ENCODE assay signal across 21 cellular contexts in genomic region chr13:31088826-31089420, GRCh38.
DNase-seq lines count a peak whose midpoint lies in the region; FAIRE-seq and TF ChIP-seq lines count a peak whose summit lies in the region.
"Had no signal": no experiment of that assay in that cellular context is flagged by ENCODE, and none has a peak within 500 bp of the region (broad histone marks: within the 10 kb centered on the region; RNA-seq: fewer than 3 reads in every experiment).

No MANE protein-coding gene starts in this region.

- H3K9me2 ChIP-seq in SK-N-SH = no peaks in the 10 kb centered on the region

- no peak for FAIRE-seq in H54 (lab: Jason Lieb, UNC)
- FAIRE-seq: A204.1, GM12892, GM18507 had no signal

- no peaks in the 10 kb centered on the region; the same call in 1 of the 2 replicates for H3K27me3 ChIP-seq in SK-N-SH (ENCODE audit: insufficient read depth)
- H3K27me3 ChIP-seq in osteoblast (ENCODE audit: insufficient read depth, low read length) = peaks cover 43% of the 10 kb centered on the region
- H3K27me3 ChIP-seq: BLaER1 had no signal

- H3K4me3 ChIP-seq in SK-N-SH (ENCODE audit: low read depth in 2 of 2, low read length in 1 of 2) (no peak overlapping the region), osteoblast (ENCODE audit: insufficient read depth, low read length) (no peak overlapping the region)
- H3K4me3 ChIP-seq: BLaER1, GM23338 had no signal

- H4K20me1 ChIP-seq in SK-N-SH (ENCODE audit: insufficient read depth) (no peaks in the 10 kb centered on the region), osteoblast (ENCODE audit: insufficient read depth, low read length) (no peaks in the 10 kb centered on the region)
- H4K20me1 ChIP-seq: BLaER1 had no signal

- no peak overlapping the region for H3K9ac ChIP-seq in SK-N-SH
- H3K9ac ChIP-seq: BLaER1 had no signal

- DNase-seq in SK-N-SH (peak; percentile 48), left kidney (ENCODE audit: low read depth, low spot score) (peak; percentile 6), osteoblast (ENCODE audit: insufficient read length, low spot score, missing footprints) (peak; percentile 18), H54 (ENCODE audit: insufficient read length, low spot score) (no peak), amniotic stem cell (lab: John Stamatoyannopoulos, UW) (no peak)
- no peak for DNase-seq in activated CD4-positive, alpha-beta T cell treated with anti-CD3 and anti-CD28 coated beads, Interleukin-2, amount 50 U/mL, for 48 hours
- DNase-seq: ACHN; AML-193; CD4-positive, alpha-beta memory T cell; DMS153; DMS79; GDM1; H7; HFFc6; IMR-90 had no signal

- H3K9me3 ChIP-seq in SK-N-SH (no peaks in the 10 kb centered on the region), osteoblast (ENCODE audit: low read depth, low read length) (no peaks in the 10 kb centered on the region)
- H3K9me3 ChIP-seq: BLaER1 had no signal

- WGBS in SK-N-SH (ENCODE audit: low lambda C conversion rate) = 77% methylated on average over 8 of the region's 8 CpGs

- H3K4me2 ChIP-seq in SK-N-SH (no peak overlapping the region), osteoblast (ENCODE audit: insufficient read depth, low read length) (no peak overlapping the region)
- H3K4me2 ChIP-seq: BLaER1, GM23338 had no signal

- TF ChIP-seq RAD21 in SK-N-SH (IDR thresholded peaks at IDR 0.05; ENCODE audit: low read length) = no peak

- H2AFZ ChIP-seq in SK-N-SH (ENCODE audit: low read depth) = no peak overlapping the region
- no peak overlapping the region for H2AFZ ChIP-seq in osteoblast (ENCODE audit: low read length)
- H2AFZ ChIP-seq: GM23338 had no signal

- CTCF ChIA-PET in SK-N-SH (lab: Yijun Ruan, JAX) = interaction anchor here (1.1 to 1.4 kb wide), 2 partner anchors 110 to 956 kb away, joined by 3 to 5 read pairs; partner anchors contain the start of gene B3GLCT

- no peak for TF ChIP-seq CTCF in SK-N-SH (IDR thresholded peaks at IDR 0.05)
- no peak for TF ChIP-seq CTCF in osteoblast (IDR thresholded peaks at IDR 0.05; ENCODE audit: extremely low read depth, low read depth, low read length)

- POLR2A ChIA-PET in SK-N-SH (lab: Yijun Ruan, JAX) = no interaction called here

- H3K4me1 ChIP-seq in SK-N-SH (ENCODE audit: control insufficient read depth in 1 of 2, insufficient read depth in 2 of 2, low read depth in 1 of 2, low read length in 1 of 2) (peaks cover 0 to 10% of the 10 kb centered on the region in 2 experiments; a peak in 1 of 4 replicates), osteoblast (ENCODE audit: insufficient read depth, low read length) (peaks cover 5% of the 10 kb centered on the region)

- H3K79me2 ChIP-seq in SK-N-SH (ENCODE audit: insufficient read depth) (no peaks in the 10 kb centered on the region), osteoblast (ENCODE audit: insufficient read depth, low read length) (no peaks in the 10 kb centered on the region)

- H3K36me3 ChIP-seq in SK-N-SH (replicated peaks in 1 of 2; ENCODE audit: control insufficient read depth in 1 of 2, insufficient read depth in 2 of 2, low read length in 1 of 2) = no peaks in the 10 kb centered on the region
- no peaks in the 10 kb centered on the region for H3K36me3 ChIP-seq in osteoblast (ENCODE audit: insufficient read depth, low read length)
- H3K36me3 ChIP-seq: BLaER1 had no signal

- H3K27ac ChIP-seq in SK-N-SH (ENCODE audit: low read depth in 2 of 2, low read length in 1 of 2) = no peak overlapping the region
- no peak overlapping the region for H3K27ac ChIP-seq in osteoblast (ENCODE audit: low read depth, low read length)
- H3K27ac ChIP-seq: BLaER1, HL-60 had no signal

- TF ChIP-seq EP300 in SK-N-SH (IDR thresholded peaks at IDR 0.05; ENCODE audit: borderline replicate concordance in 1 of 2, low read depth in 1 of 2, low read length in 1 of 2) = peak in 1 of 2 experiments; percentile 20; a peak in 1 of 4 replicates

- no peak for TF ChIP-seq POLR2A in H54 (IDR thresholded peaks at IDR 0.05; ENCODE audit: low read depth, low read length)

- no peaks in the 10 kb centered on the region for H3F3A ChIP-seq in SK-N-SH (replicated peaks; ENCODE audit: insufficient read depth)

TF ChIP-seq in SK-N-SH, 30 proteins besides CTCF, POLR2A, EP300 and RAD21:
- peak; percentile 71 for TF ChIP-seq GATA2 (CRISPR knock-in tag; IDR thresholded peaks at IDR 0.05)
- TF ChIP-seq NRF1 (IDR thresholded peaks at IDR 0.05; ENCODE audit: low read depth, low read length) = no peak

Comparison
In these comparisons a context has a peak if more than half of its experiments do, and no peak if none do; other contexts are left out.
1. DNase-seq: peak in SK-N-SH (single experiment), left kidney (single experiment) and osteoblast (single experiment); none in activated CD4-positive, alpha-beta T cell treated with anti-CD3 and anti-CD28 coated beads, Interleukin-2, amount 50 U/mL, for 48 hours (0 of 2), H54 (single experiment) and amniotic stem cell (single experiment).